ENCODE assay signal across 1 cellular context in the genomic region with DNA sequence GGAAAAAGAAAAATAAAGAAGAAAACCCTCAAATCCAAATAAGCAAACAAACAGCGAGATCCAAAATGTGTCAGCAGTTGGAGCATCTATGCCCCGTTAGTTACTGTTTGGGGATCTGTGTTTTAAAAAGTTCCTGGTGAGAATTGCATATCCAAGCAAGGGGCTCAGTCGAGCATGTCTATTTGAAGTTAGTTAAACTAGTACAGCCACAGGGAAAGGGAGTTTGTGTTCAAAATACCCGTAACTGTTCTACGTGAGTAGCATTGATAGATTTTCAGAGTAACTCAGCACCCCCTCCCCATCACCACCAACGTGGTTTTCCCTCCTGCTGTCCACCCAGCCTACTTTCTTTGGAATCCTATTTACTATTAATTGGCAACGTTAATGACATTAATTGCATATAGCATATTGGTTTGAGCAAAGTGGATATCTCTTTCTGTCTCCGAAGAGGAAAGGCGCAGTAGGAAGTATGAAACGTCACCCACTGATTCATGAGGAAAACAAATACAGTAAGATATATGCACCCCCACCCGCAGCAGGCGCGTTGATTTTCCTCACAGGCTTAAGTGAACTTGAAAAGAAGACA.
TF ChIP-seq lines count a peak whose summit lies in the region.

No MANE protein-coding gene starts in this region.

TF ChIP-seq in GM23338, 12 proteins besides CTCF, POLR2A, EP300 and RAD21:
- TF ChIP-seq, protein P1, sequence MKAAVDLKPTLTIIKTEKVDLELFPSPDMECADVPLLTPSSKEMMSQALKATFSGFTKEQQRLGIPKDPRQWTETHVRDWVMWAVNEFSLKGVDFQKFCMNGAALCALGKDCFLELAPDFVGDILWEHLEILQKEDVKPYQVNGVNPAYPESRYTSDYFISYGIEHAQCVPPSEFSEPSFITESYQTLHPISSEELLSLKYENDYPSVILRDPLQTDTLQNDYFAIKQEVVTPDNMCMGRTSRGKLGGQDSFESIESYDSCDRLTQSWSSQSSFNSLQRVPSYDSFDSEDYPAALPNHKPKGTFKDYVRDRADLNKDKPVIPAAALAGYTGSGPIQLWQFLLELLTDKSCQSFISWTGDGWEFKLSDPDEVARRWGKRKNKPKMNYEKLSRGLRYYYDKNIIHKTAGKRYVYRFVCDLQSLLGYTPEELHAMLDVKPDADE (IDR thresholded peaks at IDR 0.05), result no peak
- TF ChIP-seq CREB1 (CRISPR knock-in tag; IDR thresholded peaks at IDR 0.05; ENCODE audit: low read depth) (no peak), EZH2 (IDR thresholded peaks at IDR 0.05; ENCODE audit: low read depth, unreplicated experiment) (peak; percentile 54)
- TF ChIP-seq, protein P2, sequence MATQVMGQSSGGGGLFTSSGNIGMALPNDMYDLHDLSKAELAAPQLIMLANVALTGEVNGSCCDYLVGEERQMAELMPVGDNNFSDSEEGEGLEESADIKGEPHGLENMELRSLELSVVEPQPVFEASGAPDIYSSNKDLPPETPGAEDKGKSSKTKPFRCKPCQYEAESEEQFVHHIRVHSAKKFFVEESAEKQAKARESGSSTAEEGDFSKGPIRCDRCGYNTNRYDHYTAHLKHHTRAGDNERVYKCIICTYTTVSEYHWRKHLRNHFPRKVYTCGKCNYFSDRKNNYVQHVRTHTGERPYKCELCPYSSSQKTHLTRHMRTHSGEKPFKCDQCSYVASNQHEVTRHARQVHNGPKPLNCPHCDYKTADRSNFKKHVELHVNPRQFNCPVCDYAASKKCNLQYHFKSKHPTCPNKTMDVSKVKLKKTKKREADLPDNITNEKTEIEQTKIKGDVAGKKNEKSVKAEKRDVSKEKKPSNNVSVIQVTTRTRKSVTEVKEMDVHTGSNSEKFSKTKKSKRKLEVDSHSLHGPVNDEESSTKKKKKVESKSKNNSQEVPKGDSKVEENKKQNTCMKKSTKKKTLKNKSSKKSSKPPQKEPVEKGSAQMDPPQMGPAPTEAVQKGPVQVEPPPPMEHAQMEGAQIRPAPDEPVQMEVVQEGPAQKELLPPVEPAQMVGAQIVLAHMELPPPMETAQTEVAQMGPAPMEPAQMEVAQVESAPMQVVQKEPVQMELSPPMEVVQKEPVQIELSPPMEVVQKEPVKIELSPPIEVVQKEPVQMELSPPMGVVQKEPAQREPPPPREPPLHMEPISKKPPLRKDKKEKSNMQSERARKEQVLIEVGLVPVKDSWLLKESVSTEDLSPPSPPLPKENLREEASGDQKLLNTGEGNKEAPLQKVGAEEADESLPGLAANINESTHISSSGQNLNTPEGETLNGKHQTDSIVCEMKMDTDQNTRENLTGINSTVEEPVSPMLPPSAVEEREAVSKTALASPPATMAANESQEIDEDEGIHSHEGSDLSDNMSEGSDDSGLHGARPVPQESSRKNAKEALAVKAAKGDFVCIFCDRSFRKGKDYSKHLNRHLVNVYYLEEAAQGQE (IDR thresholded peaks at IDR 0.05; ENCODE audit: unreplicated experiment), result no peak
